16 cellular contexts compared by ENCODE assay signal in genomic region chr5:33303696-33304095, GRCh38.
DNase-seq lines count a peak whose midpoint lies in the region; ATAC-seq and TF ChIP-seq lines count a peak whose summit lies in the region.
"Had no signal": no experiment of that assay in that cellular context is flagged by ENCODE, and none has a peak within 500 bp of the region (broad histone marks: within the 10 kb centered on the region; RNA-seq: fewer than 3 reads in every experiment).

No MANE protein-coding gene starts in this region.

- peak overlapping the region in 1 of 2 experiments; percentile 49; a peak in 1 of 4 replicates for H3K27ac ChIP-seq in SK-N-SH (ENCODE audit: low read depth in 2 of 2, low read length in 1 of 2)
- H3K27ac ChIP-seq in spleen = no peak overlapping the region
- H3K27ac ChIP-seq: 22Rv1 had no signal

- H3K36me3 Mint-ChIP-seq in nephron (ENCODE audit: low read depth) = no peaks in the 10 kb centered on the region

- H3K27ac Mint-ChIP-seq in nephron = peak overlapping the region in 2 of 3 experiments; percentile 56 to 81
- H3K27ac Mint-ChIP-seq: B cell; CD4-positive, alpha-beta T cell; H9 had no signal

- H3K4me3 ChIP-seq in SK-N-SH (ENCODE audit: low read depth in 2 of 2, low read length in 1 of 2) = no peak overlapping the region
- no peak overlapping the region for H3K4me3 ChIP-seq in spleen

- POLR2A ChIA-PET in SK-N-SH (lab: Yijun Ruan, JAX) = no interaction called here

- H3K27me3 ChIP-seq in SK-N-SH (ENCODE audit: insufficient read depth) = no peaks in the 10 kb centered on the region
- H3K27me3 ChIP-seq in spleen (replicated peaks in 1 of 7) = no peaks in the 10 kb centered on the region

- TF ChIP-seq RAD21 in SK-N-SH (IDR thresholded peaks at IDR 0.05; ENCODE audit: low read length) = no peak

- no peaks in the 10 kb centered on the region for H4K20me1 ChIP-seq in SK-N-SH (ENCODE audit: insufficient read depth)

- no peaks in the 10 kb centered on the region for H3K79me2 ChIP-seq in SK-N-SH (ENCODE audit: insufficient read depth)

- CTCF ChIA-PET in SK-N-SH (lab: Yijun Ruan, JAX) = no interaction called here

- no peak for TF ChIP-seq POLR2A in spleen (IDR thresholded peaks at IDR 0.05)

- H3K36me3 ChIP-seq in SK-N-SH (replicated peaks in 1 of 2; ENCODE audit: control insufficient read depth in 1 of 2, insufficient read depth in 2 of 2, low read length in 1 of 2) (no peaks in the 10 kb centered on the region), spleen (no peaks in the 10 kb centered on the region)

- DNase-seq in SK-N-SH (no peak), SK-MEL-5 (ENCODE audit: low read depth, low spot score) (peak; percentile 87), NOMO-1 treated with dmso at 0.1 percent for 144 hours (lab: John Stamatoyannopoulos, UW; ENCODE audit: unreplicated experiment) (no peak), COR-L47 (lab: John Stamatoyannopoulos, UW) (no peak), spleen (no peak)
- DNase-seq: C1 segment of cervical spinal cord; CD4-positive, alpha-beta T cell; DMS153; DND-41; GDM1; GOT3; H9 had no signal

- H3K4me1 Mint-ChIP-seq in nephron = peaks cover 41% of the 10 kb centered on the region

- no peaks in the 10 kb centered on the region for H3K27me3 Mint-ChIP-seq in nephron (ENCODE audit: low read depth)
- H3K27me3 Mint-ChIP-seq: B cell; CD4-positive, alpha-beta T cell had no signal

- no peak overlapping the region for H3K4me2 ChIP-seq in SK-N-SH

- H3K4me3 Mint-ChIP-seq in nephron = no peak overlapping the region
- H3K4me3 Mint-ChIP-seq: B cell; CD4-positive, alpha-beta T cell; H9 had no signal

- intact Hi-C loops in spleen (cut with DNase I; ENCODE audit: low total_unique reads) = no loop called here

- H3K9ac ChIP-seq in SK-N-SH = no peak overlapping the region

- H3K9me3 ChIP-seq in SK-N-SH = no peaks in the 10 kb centered on the region
- H3K9me3 ChIP-seq in spleen = no peaks in the 10 kb centered on the region

- in situ Hi-C loops in SK-MEL-5 (cut with HindIII; ENCODE audit: low pct_unique_long_range_greater_than_20kb, low sequenced_read_pairs) = no loop called here

- peaks cover 0 to 30% of the 10 kb centered on the region in 2 experiments; a peak in 3 of 4 replicates for H3K4me1 ChIP-seq in SK-N-SH (ENCODE audit: control insufficient read depth in 1 of 2, insufficient read depth in 2 of 2, low read depth in 1 of 2, low read length in 1 of 2)
- peaks cover 9 to 17% (median 14%) of the 10 kb centered on the region in 6 donors for H3K4me1 ChIP-seq in spleen

- peaks cover 42% of the 10 kb centered on the region for H3F3A ChIP-seq in SK-N-SH (replicated peaks; ENCODE audit: insufficient read depth)

- H3K9me2 ChIP-seq in SK-N-SH = no peaks in the 10 kb centered on the region

- TF ChIP-seq CTCF in SK-N-SH (IDR thresholded peaks at IDR 0.05) (no peak), nephron (IDR thresholded peaks at IDR 0.05; ENCODE audit: unreplicated experiment in 3 of 3) (no peak), spleen (IDR thresholded peaks at IDR 0.05 in 8 of 11, conservative IDR thresholded peaks at IDR 0.05 in 3 of 11) (no peak)

- peak overlapping the region; percentile 55; the same call in 1 of the 2 replicates for H2AFZ ChIP-seq in SK-N-SH (ENCODE audit: low read depth)

- ATAC-seq in SK-N-SH treated with all-trans-retinoic acid at 6 μM for 48 hours = no peak

- no peak for TF ChIP-seq EP300 in SK-N-SH (IDR thresholded peaks at IDR 0.05; ENCODE audit: borderline replicate concordance in 1 of 2, low read depth in 1 of 2, low read length in 1 of 2)

- no peaks in the 10 kb centered on the region for H3K9me3 Mint-ChIP-seq in nephron
- H3K9me3 Mint-ChIP-seq: CD4-positive, alpha-beta T cell; H9 had no signal

TF ChIP-seq in SK-N-SH, 30 proteins besides CTCF, POLR2A, EP300 and RAD21:
- no peak for TF ChIP-seq FOSL2 (IDR thresholded peaks at IDR 0.05; ENCODE audit: borderline replicate concordance, low read depth)
- TF ChIP-seq RXRA (IDR thresholded peaks at IDR 0.05; ENCODE audit: borderline replicate concordance, low read depth) = no peak
- no peak for TF ChIP-seq JUND (IDR thresholded peaks at IDR 0.05)
- TF ChIP-seq RFX5 (IDR thresholded peaks at IDR 0.05; ENCODE audit: low read length) = no peak
- no peak for TF ChIP-seq CHD2 (IDR thresholded peaks at IDR 0.05; ENCODE audit: low read length, partially characterized antibody)
- no peak for TF ChIP-seq TEAD4 (IDR thresholded peaks at IDR 0.05; ENCODE audit: borderline replicate concordance, insufficient read depth)
- no peak for TF ChIP-seq YY1 (IDR thresholded peaks at IDR 0.05; ENCODE audit: low read depth)
- no peak for TF ChIP-seq FOXM1 (IDR thresholded peaks at IDR 0.05; ENCODE audit: low read depth)
- TF ChIP-seq GATA2 (CRISPR knock-in tag; IDR thresholded peaks at IDR 0.05) = no peak
- TF ChIP-seq USF1 (IDR thresholded peaks at IDR 0.05; ENCODE audit: borderline replicate concordance, low read depth) = no peak
- TF ChIP-seq MXI1 (IDR thresholded peaks at IDR 0.05; ENCODE audit: low read depth, low read length) = no peak

TF ChIP-seq in SK-N-SH treated with all-trans-retinoic acid at 6 μM for 48 hours, 23 proteins besides CTCF, POLR2A, EP300 and RAD21:
- TF ChIP-seq ZFP3 (CRISPR knock-in tag; IDR thresholded peaks at IDR 0.05) = no peak
- no peak for TF ChIP-seq ARNTL (CRISPR knock-in tag; IDR thresholded peaks at IDR 0.05; ENCODE audit: borderline replicate concordance, low read depth)
- no peak for TF ChIP-seq SNAI2 (CRISPR knock-in tag; IDR thresholded peaks at IDR 0.05)
TF ChIP-seq in SK-N-SH treated with all-trans-retinoic acid at 6 μM for 48 hours: peak in this region for 0.
